ENCODE assay signal across 8 cellular contexts in the genomic region with DNA sequence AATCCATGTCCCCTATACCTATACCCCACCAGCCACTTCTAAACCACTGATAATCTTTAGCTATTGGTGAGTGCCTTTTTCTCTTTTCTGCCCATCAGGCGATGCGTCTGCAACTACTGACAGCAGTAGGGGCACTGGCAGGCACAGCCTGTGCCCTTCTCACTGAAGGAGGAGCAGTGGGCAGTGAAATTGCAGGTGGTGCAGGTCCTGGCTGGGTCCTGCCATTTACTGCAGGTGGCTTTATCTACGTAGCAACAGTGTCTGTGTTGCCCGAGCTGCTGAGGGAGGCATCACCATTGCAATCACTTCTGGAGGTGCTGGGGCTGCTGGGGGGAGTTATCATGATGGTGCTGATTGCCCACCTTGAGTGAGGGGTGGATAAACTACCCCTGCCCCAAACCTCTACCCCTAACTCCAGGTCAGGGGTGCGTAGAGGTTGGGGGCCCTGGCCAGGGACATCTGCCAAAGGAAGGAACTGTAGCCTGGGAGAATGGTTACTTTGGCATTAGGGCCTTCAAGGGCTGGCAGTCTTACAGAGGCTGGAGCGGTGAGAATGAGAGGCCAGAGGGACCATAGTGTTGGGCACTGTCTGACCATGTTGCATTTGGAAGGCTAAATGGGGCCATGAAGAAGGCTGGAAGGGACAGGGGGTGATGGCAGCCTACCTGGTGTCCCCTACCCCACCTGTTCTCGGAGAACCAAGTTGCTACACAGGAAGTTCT. TPM values are rescaled to one million over a fixed set of nuclear protein-coding genes. Genes with fewer than 3 reads are reported as not detected.
A peak's percentile ranks its signal among the peaks of the same experiment; 100 is the strongest.
DNase-seq lines count a peak whose midpoint lies in the region; ATAC-seq and TF ChIP-seq lines count a peak whose summit lies in the region.

No MANE protein-coding gene starts in this region.

- H3K27me3 ChIP-seq in SU-DHL-6 (ENCODE audit: low read length) = no peaks in the 10 kb centered on the region
- H3K27me3 ChIP-seq in skeletal muscle tissue (ENCODE audit: control insufficient read depth in 3 of 3, insufficient read depth in 3 of 3, low read length in 3 of 3) = no peaks in the 10 kb centered on the region

- H3K27ac Mint-ChIP-seq in activated CD4-positive, alpha-beta T cell treated with anti-CD3 and anti-CD28 coated beads, Interleukin-2, amount 10 ng/mL, durations not matched to agents 7 days and 5 days = no peak overlapping the region
- H3K27ac Mint-ChIP-seq in glutamatergic neuron (ENCODE audit: unreplicated experiment) = no peak overlapping the region

- H3K4me2 ChIP-seq in SU-DHL-6 (ENCODE audit: low read depth, low read length, poor library complexity, severe bottlenecking) = peak overlapping the region; percentile 71

- H3K79me2 ChIP-seq in SU-DHL-6 (ENCODE audit: insufficient read depth, low read length) = peaks cover 28% of the 10 kb centered on the region

- H3K9ac ChIP-seq in SU-DHL-6 (ENCODE audit: low read length) = peak overlapping the region; percentile 3; the same call in 1 of the 2 replicates
- peak overlapping the region in 1 of 3 donors; percentile 25 for H3K9ac ChIP-seq in skeletal muscle tissue (ENCODE audit: low read depth in 1 of 3, low read length in 3 of 3)

- no peaks in the 10 kb centered on the region for H3K27me3 Mint-ChIP-seq in activated CD4-positive, alpha-beta T cell treated with anti-CD3 and anti-CD28 coated beads, Interleukin-2, amount 10 ng/mL, durations not matched to agents 7 days and 5 days
- H3K27me3 Mint-ChIP-seq in glutamatergic neuron (ENCODE audit: unreplicated experiment) = peaks cover 20% of the 10 kb centered on the region

- DNase-seq in activated CD4-positive, alpha-beta T cell treated with anti-CD3 and anti-CD28 coated beads, Interleukin-2, amount 10 ng/mL, durations not matched to agents 7 days and 5 days = no peak
- no peak for DNase-seq in activated CD4-positive, alpha-beta T cell treated with anti-CD3 and anti-CD28 coated beads for 4 hours
- DNase-seq in glutamatergic neuron (no peak), NCI-H446 (lab: John Stamatoyannopoulos, UW) (no peak), DMS53 (lab: John Stamatoyannopoulos, UW) (no peak)

- CTCF ChIA-PET in activated CD4-positive, alpha-beta T cell treated with anti-CD3 and anti-CD28 coated beads, Interleukin-2, amount 10 ng/mL, durations not matched to agents 7 days and 5 days (lab: Charles Lee) = interaction anchor here (0.5 kb wide), 1 partner anchor 348 kb away, joined by 3 read pairs; no protein-coding TSS in a partner anchor

- peaks cover 32% of the 10 kb centered on the region for H3F3A ChIP-seq in SU-DHL-6 (ENCODE audit: insufficient read depth)

- no peaks in the 10 kb centered on the region for H3K9me3 Mint-ChIP-seq in activated CD4-positive, alpha-beta T cell treated with anti-CD3 and anti-CD28 coated beads, Interleukin-2, amount 10 ng/mL, durations not matched to agents 7 days and 5 days
- H3K9me3 Mint-ChIP-seq in glutamatergic neuron (ENCODE audit: unreplicated experiment) = peaks cover 13% of the 10 kb centered on the region

- peak overlapping the region; percentile 8 for H3K4me3 ChIP-seq in SU-DHL-6 (ENCODE audit: insufficient read depth, low read length, poor library complexity, severe bottlenecking)
- peak overlapping the region; percentile 24 to 93 (median 91) for H3K4me3 ChIP-seq in skeletal muscle tissue (ENCODE audit: low read length in 3 of 3)

- H3K9me2 ChIP-seq in SU-DHL-6 (replicated peaks; ENCODE audit: insufficient read depth, low read length) = no peaks in the 10 kb centered on the region

- H2AFZ ChIP-seq in SU-DHL-6 (ENCODE audit: low read depth, low read length, severe bottlenecking) = no peak overlapping the region

- no peak for TF ChIP-seq CTCF in SU-DHL-6 (IDR thresholded peaks at IDR 0.05; ENCODE audit: insufficient read depth, low read length, poor library complexity, severe bottlenecking)
- TF ChIP-seq CTCF in glutamatergic neuron (IDR thresholded peaks at IDR 0.05; ENCODE audit: partially characterized antibody, unreplicated experiment) = no peak

- peaks cover 43 to 62% (median 49%) of the 10 kb centered on the region in 3 donors for H3K4me1 ChIP-seq in skeletal muscle tissue (ENCODE audit: control insufficient read depth in 3 of 3, insufficient read depth in 3 of 3, low read length in 3 of 3)

- H3K4me3 Mint-ChIP-seq in activated CD4-positive, alpha-beta T cell treated with anti-CD3 and anti-CD28 coated beads, Interleukin-2, amount 10 ng/mL, durations not matched to agents 7 days and 5 days = peak overlapping the region; percentile 81
- H3K4me3 Mint-ChIP-seq in glutamatergic neuron (ENCODE audit: unreplicated experiment) = peak overlapping the region; percentile 99

- H3K36me3 Mint-ChIP-seq in activated CD4-positive, alpha-beta T cell treated with anti-CD3 and anti-CD28 coated beads, Interleukin-2, amount 10 ng/mL, durations not matched to agents 7 days and 5 days (ENCODE audit: low read depth) = peaks cover 32% of the 10 kb centered on the region
- no peaks in the 10 kb centered on the region for H3K36me3 Mint-ChIP-seq in glutamatergic neuron (ENCODE audit: unreplicated experiment)

- H3K9me3 ChIP-seq in SU-DHL-6 (ENCODE audit: insufficient read depth, low read length) (no peaks in the 10 kb centered on the region), skeletal muscle tissue (ENCODE audit: control insufficient read depth in 3 of 3, low read length in 3 of 3) (no peaks in the 10 kb centered on the region)

- POLR2A ChIA-PET in activated CD4-positive, alpha-beta T cell treated with anti-CD3 and anti-CD28 coated beads, Interleukin-2, amount 10 ng/mL, durations not matched to agents 7 days and 5 days (lab: Charles Lee) = interaction anchor here (0.6 kb wide), 1 partner anchor 115 kb away, joined by 4 read pairs; no protein-coding TSS in a partner anchor

- H4K20me1 ChIP-seq in SU-DHL-6 (ENCODE audit: low read depth, low read length) = no peaks in the 10 kb centered on the region

- H3K27ac ChIP-seq in SU-DHL-6 (ENCODE audit: low read depth, low read length) (peak overlapping the region; percentile 10; the same call in 1 of the 2 replicates), skeletal muscle tissue (ENCODE audit: low read depth, low read length) (peak overlapping the region; percentile 66)

- H3K4me1 Mint-ChIP-seq in activated CD4-positive, alpha-beta T cell treated with anti-CD3 and anti-CD28 coated beads, Interleukin-2, amount 10 ng/mL, durations not matched to agents 7 days and 5 days = peaks cover 65% of the 10 kb centered on the region
- peaks cover 27% of the 10 kb centered on the region for H3K4me1 Mint-ChIP-seq in glutamatergic neuron (ENCODE audit: low read depth, unreplicated experiment)

- 0 out of 2 replicates have a peak, but pooled peaks cover 3% of the 10 kb centered on the region for H3K36me3 ChIP-seq in SU-DHL-6 (ENCODE audit: low read length)
- peaks cover 20 to 32% (median 28%) of the 10 kb centered on the region in 3 donors for H3K36me3 ChIP-seq in skeletal muscle tissue (ENCODE audit: control insufficient read depth in 3 of 3, insufficient read depth in 3 of 3, low read length in 3 of 3)

- ATAC-seq in HG02938 (IDR thresholded peaks at IDR 0.05; ENCODE audit: unreplicated experiment) = no peak

RNA-seq across cellular contexts. Expression of a gene that starts 0.9 kb away (rescaled TPM):
- 10 to 100 TPM; 11.0 to 13.6 TPM for total RNA-seq in activated CD4-positive, alpha-beta T cell treated with anti-CD3 and anti-CD28 coated beads, Interleukin-2, amount 10 ng/mL, durations not matched to agents 7 days and 5 days
- total RNA-seq in glutamatergic neuron (ENCODE audit: unreplicated experiment) (4.6 TPM), skeletal muscle tissue (15.7 TPM)

RNA-seq across cellular contexts. Expression of a gene that starts 2.9 kb away (rescaled TPM):
- total RNA-seq in activated CD4-positive, alpha-beta T cell treated with anti-CD3 and anti-CD28 coated beads, Interleukin-2, amount 10 ng/mL, durations not matched to agents 7 days and 5 days = 10 to 100 TPM; 34.8 to 48.5 TPM
- total RNA-seq in glutamatergic neuron (ENCODE audit: unreplicated experiment) (92.8 TPM), skeletal muscle tissue (53.2 TPM)

RNA-seq across cellular contexts. Expression of a gene that starts 3.1 kb away (rescaled TPM):
- 10 to 100 TPM; 45.0 to 46.2 TPM for total RNA-seq in activated CD4-positive, alpha-beta T cell treated with anti-CD3 and anti-CD28 coated beads, Interleukin-2, amount 10 ng/mL, durations not matched to agents 7 days and 5 days
- total RNA-seq in glutamatergic neuron (ENCODE audit: unreplicated experiment) = 45.3 TPM
- 17.7 TPM for total RNA-seq in skeletal muscle tissue

RNA-seq across cellular contexts. Expression of a gene that starts 4.7 kb away (rescaled TPM):
- total RNA-seq in activated CD4-positive, alpha-beta T cell treated with anti-CD3 and anti-CD28 coated beads, Interleukin-2, amount 10 ng/mL, durations not matched to agents 7 days and 5 days = 10 to 100 TPM; 38.1 to 44.0 TPM
- total RNA-seq in glutamatergic neuron (ENCODE audit: unreplicated experiment) = 37.3 TPM
- total RNA-seq in skeletal muscle tissue = 20.4 TPM

RNA-seq across cellular contexts. Expression of a gene that starts 11.3 kb away (rescaled TPM):
- 1 to 10 TPM; 1.3 to 1.4 TPM for total RNA-seq in activated CD4-positive, alpha-beta T cell treated with anti-CD3 and anti-CD28 coated beads, Interleukin-2, amount 10 ng/mL, durations not matched to agents 7 days and 5 days
- total RNA-seq in glutamatergic neuron (ENCODE audit: unreplicated experiment) (3.8 TPM), skeletal muscle tissue (28.7 TPM)
